ENCODE assay signal across 10 cellular contexts in genomic region chr2:64063924-64064331, GRCh38. TPM values are rescaled to one million over a fixed set of nuclear protein-coding genes. Genes with fewer than 3 reads are reported as not detected.
A peak's percentile ranks its signal among the peaks of the same experiment; 100 is the strongest.
DNase-seq lines count a peak whose midpoint lies in the region; ATAC-seq, FAIRE-seq and TF ChIP-seq lines count a peak whose summit lies in the region.
"Had no signal": no experiment of that assay in that cellular context is flagged by ENCODE, and none has a peak within 500 bp of the region (broad histone marks: within the 10 kb centered on the region; RNA-seq: fewer than 3 reads in every experiment).

No MANE protein-coding gene starts in this region.

- TF ChIP-seq EP300 in K562 (IDR thresholded peaks at IDR 0.05; ENCODE audit: low read length) (no peak; the same call in 1 of the 2 replicates), HepG2 (IDR thresholded peaks at IDR 0.05; ENCODE audit: low read depth in 2 of 2, low read length in 2 of 2) (no peak), HepG2 (CRISPR knock-in tag; IDR thresholded peaks at IDR 0.05; ENCODE audit: borderline replicate concordance) (no peak), upper lobe of left lung (IDR thresholded peaks at IDR 0.05) (peak in 1 of 4 donors; percentile 1)

- no peak for TF ChIP-seq POLR2A in K562 (conservative IDR thresholded peaks at IDR 0.05)
- no peak for TF ChIP-seq POLR2A in HepG2 (IDR thresholded peaks at IDR 0.05; ENCODE audit: insufficient read depth in 1 of 2, low read depth in 2 of 2, low read length in 2 of 2)
- TF ChIP-seq POLR2A in upper lobe of left lung (IDR thresholded peaks at IDR 0.05), result no peak

- TF ChIP-seq CTCF in K562 (IDR thresholded peaks at IDR 0.05 in 2 of 3, conservative IDR thresholded peaks at IDR 0.05 in 1 of 3; ENCODE audit: insufficient read depth in 2 of 3, low read depth in 1 of 3, low read length in 3 of 3) (no peak), HepG2 (CRISPR knock-in tag; IDR thresholded peaks at IDR 0.05) (no peak), upper lobe of left lung (IDR thresholded peaks at IDR 0.05) (no peak)

- H3K9ac ChIP-seq in K562 (ENCODE audit: insufficient read depth in 1 of 2, low read depth in 2 of 2, low read length in 2 of 2) (no peak overlapping the region), HepG2 (ENCODE audit: insufficient read depth, low read depth, low read length) (no peak overlapping the region)

- no peaks in the 10 kb centered on the region for H4K20me1 ChIP-seq in K562 (replicated peaks; ENCODE audit: control insufficient read depth, insufficient read depth, low read length)
- H4K20me1 ChIP-seq in HepG2 (ENCODE audit: insufficient read depth, low read length), result no peaks in the 10 kb centered on the region

- H3K4me3 Mint-ChIP-seq in activated CD4-positive, alpha-beta T cell treated with anti-CD3 and anti-CD28 coated beads, Interleukin-2, amount 10 ng/mL, durations not matched to agents 24 days and 14 days, result no peak overlapping the region
- H3K4me3 Mint-ChIP-seq: B cell; dendritic cell treated with granulocyte-macrophage colony-stimulating factor and Interleukin-4, amounts not matched to agents 40 ng/mL and 50 ng/mL, for 4 days had no signal

- peak overlapping the region; percentile 43 for H3K27ac Mint-ChIP-seq in activated CD4-positive, alpha-beta T cell treated with anti-CD3 and anti-CD28 coated beads, Interleukin-2, amount 10 ng/mL, durations not matched to agents 24 days and 14 days
- H3K27ac Mint-ChIP-seq: B cell; dendritic cell treated with granulocyte-macrophage colony-stimulating factor and Interleukin-4, amounts not matched to agents 40 ng/mL and 50 ng/mL, for 4 days had no signal

- H3K27ac ChIP-seq in K562 (ENCODE audit: extremely low read depth, low read depth, low read length) (peak overlapping the region; percentile 74; the same call in 2 of the 3 replicates), HepG2 (ENCODE audit: extremely low read length, insufficient read depth, low read length) (no peak overlapping the region), upper lobe of left lung (peak overlapping the region; percentile 55 to 83 (median 75))

- H3K4me1 Mint-ChIP-seq in activated CD4-positive, alpha-beta T cell treated with anti-CD3 and anti-CD28 coated beads, Interleukin-2, amount 10 ng/mL, durations not matched to agents 24 days and 14 days, result peaks cover 26% of the 10 kb centered on the region

- CTCF ChIA-PET in K562 (lab: Yijun Ruan, JAX; ENCODE audit: low intra/inter-chr PET ratio) (no interaction called here), HepG2 (lab: Yijun Ruan, JAX; ENCODE audit: low intra/inter-chr PET ratio, low total read pairs) (no interaction called here)

- POLR2A ChIA-PET in K562 (lab: Yijun Ruan, JAX) (interaction anchor here (0.6 to 1.1 kb wide), 3 partner anchors 9 to 18 kb away, joined by 3 read pairs; no protein-coding TSS in a partner anchor), HepG2 (lab: Yijun Ruan, JAX) (no interaction called here)

- no peaks in the 10 kb centered on the region for H3K36me3 ChIP-seq in K562 (ENCODE audit: control insufficient read depth, insufficient read depth, low read length)
- no peaks in the 10 kb centered on the region for H3K36me3 ChIP-seq in HepG2 (replicated peaks in 1 of 2; ENCODE audit: control insufficient read depth in 1 of 2, insufficient read depth in 2 of 2, low read length in 2 of 2)
- H3K36me3 ChIP-seq in upper lobe of left lung, result no peaks in the 10 kb centered on the region

- H3K36me3 Mint-ChIP-seq in activated CD4-positive, alpha-beta T cell treated with anti-CD3 and anti-CD28 coated beads, Interleukin-2, amount 10 ng/mL, durations not matched to agents 24 days and 14 days (ENCODE audit: low read depth), result no peaks in the 10 kb centered on the region

- H3K9me3 ChIP-seq in K562 (replicated peaks; ENCODE audit: control insufficient read depth, insufficient read depth, low read depth, low read length) (no peaks in the 10 kb centered on the region), HepG2 (ENCODE audit: low read length) (no peaks in the 10 kb centered on the region), upper lobe of left lung (no peaks in the 10 kb centered on the region)

- no peaks in the 10 kb centered on the region for H3K27me3 Mint-ChIP-seq in activated CD4-positive, alpha-beta T cell treated with anti-CD3 and anti-CD28 coated beads, Interleukin-2, amount 10 ng/mL, durations not matched to agents 24 days and 14 days
- H3K27me3 Mint-ChIP-seq: B cell; dendritic cell treated with granulocyte-macrophage colony-stimulating factor and Interleukin-4, amounts not matched to agents 40 ng/mL and 50 ng/mL, for 4 days had no signal

- no peaks in the 10 kb centered on the region for H3K9me1 ChIP-seq in K562 (ENCODE audit: control insufficient read depth, insufficient read depth, low read length)

- TF ChIP-seq RAD21 in K562 (CRISPR knock-in tag; conservative IDR thresholded peaks at IDR 0.05 in 1 of 2, IDR thresholded peaks at IDR 0.05 in 1 of 2), result no peak
- no peak for TF ChIP-seq RAD21 in HepG2 (CRISPR knock-in tag; IDR thresholded peaks at IDR 0.05)

- H2AFZ ChIP-seq in K562 (ENCODE audit: low read depth, low read length) (peak overlapping the region; percentile 81), HepG2 (ENCODE audit: low read length) (no peak overlapping the region)

- H3K4me1 ChIP-seq in K562 (replicated peaks in 1 of 2; ENCODE audit: control insufficient read depth in 2 of 2, insufficient read depth in 2 of 2, low read length in 2 of 2), result peaks cover 0 to 14% of the 10 kb centered on the region in 2 experiments; a peak in 3 of 5 replicates
- H3K4me1 ChIP-seq in HepG2 (ENCODE audit: insufficient read depth, low read length), result peaks cover 29% of the 10 kb centered on the region
- peaks cover 12 to 29% (median 17%) of the 10 kb centered on the region in 4 donors for H3K4me1 ChIP-seq in upper lobe of left lung

- peak; percentile 66 for ATAC-seq in K562
- ATAC-seq in HepG2, result peak; percentile 61
- ATAC-seq in upper lobe of left lung (ENCODE audit: low FRiP score in 2 of 2), result peak; percentile 55 to 61
- no peak for ATAC-seq in GM21528 (IDR thresholded peaks at IDR 0.05; ENCODE audit: low FRiP score, unreplicated experiment)

- H3K79me2 ChIP-seq in K562 (ENCODE audit: control insufficient read depth, insufficient read depth, low read length) (no peaks in the 10 kb centered on the region), HepG2 (ENCODE audit: insufficient read depth, low read length) (no peaks in the 10 kb centered on the region)

- FAIRE-seq in K562 (lab: Jason Lieb, UNC), result no peak
- no peak for FAIRE-seq in HepG2 (lab: Jason Lieb, UNC)

- H3K4me2 ChIP-seq in K562 (ENCODE audit: insufficient read depth, low read length), result peak overlapping the region; percentile 43
- H3K4me2 ChIP-seq in HepG2 (ENCODE audit: low read depth, low read length), result peak overlapping the region; percentile 59

- in situ Hi-C loops in K562 (cut with MboI) (loop anchor here (10.0 kb wide), 1 partner anchor 821 kb away; no protein-coding TSS in a partner anchor), HepG2 (cut with HindIII; ENCODE audit: extremely low pct_ligation_motif_present, low pct_unique_long_range_greater_than_20kb) (no loop called here)

- intact Hi-C loops in activated CD4-positive, alpha-beta T cell treated with anti-CD3 and anti-CD28 coated beads, Interleukin-2, amount 10 ng/mL, durations not matched to agents 24 days and 14 days (cut with micrococcal nuclease), result loop anchor here (2.0 kb wide), 1 partner anchor 37 kb away; no protein-coding TSS in a partner anchor
- intact Hi-C loops in K562 (cut with micrococcal nuclease) (no loop called here), HepG2 (cut with micrococcal nuclease; ENCODE audit: unreplicated experiment) (no loop called here)

- no peak for DNase-seq in activated CD4-positive, alpha-beta T cell treated with anti-CD3 and anti-CD28 coated beads, Interleukin-2, amount 10 ng/mL, durations not matched to agents 24 days and 14 days
- no peak for DNase-seq in activated CD4-positive, alpha-beta T cell treated with anti-CD3 and anti-CD28 coated beads, Interleukin-2, amount 50 U/mL, for 1 hour
- peak in 2 of 4 experiments; percentile 12 to 57 for DNase-seq in K562 (ENCODE audit: extremely low read depth in 1 of 4, low spot score in 3 of 4)
- DNase-seq in HepG2 (ENCODE audit: low spot score), result peak; percentile 21
- DNase-seq in upper lobe of left lung, result peak in 1 of 2 donors; percentile 40
- DNase-seq in RKO (ENCODE audit: low spot score), result no peak
- no peak for DNase-seq in GDM1 (lab: John Stamatoyannopoulos, UW)

- BruUV-seq in K562 (replicated peaks; lab: Mats Ljungman, UMichigan) (no TSS peak), HepG2 (replicated peaks; lab: Mats Ljungman, UMichigan) (no TSS peak)

- H3K27me3 ChIP-seq in K562 (ENCODE audit: control insufficient read depth in 2 of 2, insufficient read depth in 2 of 2, low read length in 2 of 2) (no peaks in the 10 kb centered on the region), HepG2 (ENCODE audit: control insufficient read depth in 1 of 2, insufficient read depth in 2 of 2, low read length in 2 of 2) (peaks cover 2 to 12% of the 10 kb centered on the region in 2 experiments; a peak in 1 of 5 replicates), upper lobe of left lung (no peaks in the 10 kb centered on the region)

- no peak overlapping the region for H3K4me3 ChIP-seq in K562
- H3K4me3 ChIP-seq in HepG2 (replicated peaks in 1 of 3; ENCODE audit: insufficient read depth in 1 of 3, low read depth in 2 of 3, low read length in 3 of 3), result peak overlapping the region in 1 of 3 experiments; percentile 11; a peak in 1 of 6 replicates
- no peak overlapping the region for H3K4me3 ChIP-seq in upper lobe of left lung

- H3K9me3 Mint-ChIP-seq in activated CD4-positive, alpha-beta T cell treated with anti-CD3 and anti-CD28 coated beads, Interleukin-2, amount 10 ng/mL, durations not matched to agents 24 days and 14 days, result peaks cover 11% of the 10 kb centered on the region
- H3K9me3 Mint-ChIP-seq: dendritic cell treated with granulocyte-macrophage colony-stimulating factor and Interleukin-4, amounts not matched to agents 40 ng/mL and 50 ng/mL, for 4 days had no signal

- 17% methylated on average over 4 of the region's 4 CpGs for WGBS in K562 (ENCODE audit: insufficient coverage, low coverage, missing lambda C conversion rate)
- WGBS in HepG2 (ENCODE audit: low lambda C conversion rate), result 33% methylated on average over 4 of the region's 4 CpGs
- 29 to 48% methylated on average over 4 of the region's 4 CpGs for WGBS in upper lobe of left lung, 2 donors

RNA-seq across cellular contexts. Expression of gene VPS54, which starts 44.7 kb away (rescaled TPM):
- 14.3 and 15.6 TPM in 2 replicates for total RNA-seq in activated CD4-positive, alpha-beta T cell treated with anti-CD3 and anti-CD28 coated beads, Interleukin-2, amount 10 ng/mL, durations not matched to agents 24 days and 14 days
- 11.5 and 34.9 TPM in 2 replicates for total RNA-seq in K562 (2011; cell fraction: chromatin; rRNA removed; ENCODE audit: low replicate concordance)
- 4.5 and 6.2 TPM in 2 replicates for total RNA-seq in K562 (2011; cell fraction: nucleolus; rRNA removed)
- total RNA-seq in K562 (2011; cell fraction: nucleoplasm; rRNA removed), result 10.6 and 14.9 TPM in 2 replicates
- total RNA-seq in K562 (2014; rRNA removed), result 11.9 and 12.3 TPM in 2 replicates
- 23.2 and 27.2 TPM in 2 replicates for total RNA-seq in K562 (2014; rRNA removed; fragmentation: Illumina TruSeq; extraction: Trizol)
- total RNA-seq in K562 (2015; rRNA removed; fragmentation: Illumina TruSeq; extraction: Trizol), result 20.5 and 21.4 TPM in 2 replicates
- total RNA-seq in K562 (2021), result 11.1 and 13.1 TPM in 2 replicates
- polyA plus RNA-seq in K562 (2011; rRNA removed), result 19.0 and 20.8 TPM in 2 replicates
- polyA plus RNA-seq in K562 (2011; cell fraction: cytosol; rRNA removed), result 3.0 and 6.9 TPM in 2 replicates
- polyA plus RNA-seq in K562 (2011; cell fraction: nucleus; rRNA removed), result 9.3 and 17.6 TPM in 2 replicates
- 11.5 and 19.7 TPM in 2 replicates for polyA plus RNA-seq in K562 (2012)
- polyA plus RNA-seq in K562 (2014; fragmentation: Illumina TruSeq; extraction: Trizol), result 13.8 and 15.6 TPM in 2 replicates
- polyA plus RNA-seq in K562 (2014; fragmentation: Nextera tagmentation; extraction: Ambion mirVana), result 1 to 10 TPM; 4.9 to 6.1 TPM
- 13.2 and 15.0 TPM in 2 replicates for polyA plus RNA-seq in K562 (2014; rRNA removed)
- polyA minus RNA-seq in K562 (2011; rRNA and poly(A)+ RNA removed), result 29.0 and 41.4 TPM in 2 replicates
- polyA minus RNA-seq in K562 (2011; cell fraction: cytosol; rRNA and poly(A)+ RNA removed), result 8.3 and 10.3 TPM in 2 replicates
- 9.7 and 21.3 TPM in 2 replicates for polyA minus RNA-seq in K562 (2011; cell fraction: nucleus; rRNA and poly(A)+ RNA removed)
- total RNA-seq in HepG2 (2016; rRNA removed; fragmentation: Illumina TruSeq; extraction: Trizol), result 64.7 and 75.4 TPM in 2 replicates
- 23.8 and 25.8 TPM in 2 replicates for total RNA-seq in HepG2 (2016; cell fraction: cytosol; rRNA removed; fragmentation: Illumina TruSeq; extraction: Trizol; ENCODE audit: low read depth)
- total RNA-seq in HepG2 (2016; cell fraction: insoluble cytoplasmic fraction; rRNA removed; fragmentation: Illumina TruSeq; extraction: Trizol), result 63.0 and 68.2 TPM in 2 replicates
- total RNA-seq in HepG2 (2016; cell fraction: membrane; rRNA removed; fragmentation: Illumina TruSeq; extraction: Trizol), result 73.0 and 83.1 TPM in 2 replicates
- total RNA-seq in HepG2 (2016; cell fraction: nucleus; rRNA removed; fragmentation: Illumina TruSeq; extraction: Trizol), result 56.5 and 65.0 TPM in 2 replicates
- polyA plus RNA-seq in HepG2 (2011; rRNA removed), result 66.7 and 77.5 TPM in 2 replicates
- polyA plus RNA-seq in HepG2 (2011; cell fraction: cytosol; rRNA removed), result 24.3 and 39.3 TPM in 2 replicates
- polyA plus RNA-seq in HepG2 (2011; cell fraction: nucleus; rRNA removed), result 45.4 and 50.4 TPM in 2 replicates
- polyA plus RNA-seq in HepG2 (2012), result 75.2 and 93.6 TPM in 2 replicates
- polyA plus RNA-seq in HepG2 (2016; cell fraction: cytosol; fragmentation: Illumina TruSeq; extraction: Trizol; ENCODE audit: low read depth), result 9.0 and 9.6 TPM in 2 replicates
- 54.6 and 54.7 TPM in 2 replicates for polyA plus RNA-seq in HepG2 (2016; cell fraction: insoluble cytoplasmic fraction; fragmentation: Illumina TruSeq; extraction: Trizol; ENCODE audit: low read depth)
- 35.4 and 35.8 TPM in 2 replicates for polyA plus RNA-seq in HepG2 (2016; cell fraction: membrane; fragmentation: Illumina TruSeq; extraction: Trizol; ENCODE audit: low read depth)
- 77.5 and 83.9 TPM in 2 replicates for polyA plus RNA-seq in HepG2 (2016; cell fraction: nucleus; fragmentation: Illumina TruSeq; extraction: Trizol; ENCODE audit: insufficient read depth, low read depth)
- 7.4 and 30.0 TPM in 2 replicates for polyA minus RNA-seq in HepG2 (2011; rRNA and poly(A)+ RNA removed; ENCODE audit: low replicate concordance)
- 58.1 and 59.1 TPM in 2 replicates for polyA minus RNA-seq in HepG2 (2011; cell fraction: cytosol; rRNA and poly(A)+ RNA removed)
- polyA minus RNA-seq in HepG2 (2011; cell fraction: nucleus; rRNA and poly(A)+ RNA removed), result 143 and 153 TPM in 2 replicates
- total RNA-seq in upper lobe of left lung, result 10 to 100 TPM; 10.3 to 43.7 (median 21.7) TPM
